8 cellular contexts compared by ENCODE assay signal in genomic region chr12:88579941-88580871, GRCh38. TPM values are rescaled to one million over a fixed set of nuclear protein-coding genes. Genes with fewer than 3 reads are reported as not detected.
DNase-seq lines count a peak whose midpoint lies in the region; ATAC-seq and TF ChIP-seq lines count a peak whose summit lies in the region.

KITLG (minus strand) TSS chr12:88580471; CDS start chr12:88580278, 193 bp downstream.

- peak in 1 of 2 experiments; percentile 62 for DNase-seq in HL-60 (ENCODE audit: low read depth in 1 of 2, low spot score in 1 of 2)
- peak; percentile 95 for DNase-seq in NCI-H774 (lab: John Stamatoyannopoulos, UW)
- DNase-seq in amniotic stem cell (lab: John Stamatoyannopoulos, UW) = peak; percentile 80
- DNase-seq in Right ventricle myocardium superior = peak; percentile 91
- peak; percentile 69 for DNase-seq in occipital lobe (lab: John Stamatoyannopoulos, UW)
- DNase-seq in GF-D8 (lab: John Stamatoyannopoulos, UW) = no peak

- TF ChIP-seq CTCF in C4-2B (conservative IDR thresholded peaks at IDR 0.05) = peak; percentile 55
- no peak for TF ChIP-seq CTCF in HL-60 (IDR thresholded peaks at IDR 0.05; ENCODE audit: insufficient read depth, low read length)

- peak within 1 kb of the TSS; percentile 26 for H3K4me3 ChIP-seq in HL-60 (replicated peaks; ENCODE audit: insufficient read depth, low read length)

- ATAC-seq in GM19397 (IDR thresholded peaks at IDR 0.05; ENCODE audit: unreplicated experiment) (peak; percentile 77), Right ventricle myocardium superior (ENCODE audit: poor library complexity) (peak; percentile 97)

- peaks cover 17% of the 10 kb centered on the region for H3K27me3 ChIP-seq in HL-60 (ENCODE audit: insufficient read depth, poor library complexity, severe bottlenecking)

- H3K27ac ChIP-seq in C4-2B (peak within 1 kb of the TSS; percentile 62), HL-60 (replicated peaks) (no peak within 1 kb of the TSS)

- intact Hi-C loops in Right ventricle myocardium superior (cut with DNase I) = loop anchor here (5.0 kb wide), 1 partner anchor 163 kb away; no protein-coding TSS in a partner anchor

RNA-seq across cellular contexts. Expression of gene KITLG, which starts in this region (rescaled TPM):
- total RNA-seq in Right ventricle myocardium superior (10.1 TPM), occipital lobe (90.8 TPM)
